Comparison of ENCODE assay signal across 33 cellular contexts in genomic region chr10:124888262-124888661, GRCh38.
"Had no signal": no experiment of that assay in that cellular context is flagged by ENCODE, and none has a peak within 500 bp of the region (broad histone marks: within the 10 kb centered on the region; RNA-seq: fewer than 3 reads in every experiment).

No MANE protein-coding gene starts in this region.

- H3K27me3 Mint-ChIP-seq: activated CD4-positive, alpha-beta memory T cell treated with anti-CD3 and anti-CD28 coated beads for 36 hours; brain had no signal

- H3K36me3 ChIP-seq: adrenal gland, SJSA1 had no signal

- H3K4me1 ChIP-seq: adrenal gland, SJSA1 had no signal

- H3K27ac ChIP-seq: adrenal gland, KMS-11, SJSA1 had no signal

- H3K4me1 Mint-ChIP-seq: activated B cell treated with CpG ODN at 0.5 μM for 24 hours had no signal

- H3K9me3 ChIP-seq: adrenal gland, SJSA1, SK-N-SH had no signal

- DNase-seq: activated B cell treated with CpG ODN at 0.5 μM for 24 hours; activated CD4-positive, alpha-beta memory T cell treated with anti-CD3 and anti-CD28 coated beads for 36 hours; activated CD4-positive, alpha-beta T cell treated with anti-CD3 and anti-CD28 coated beads for 4 hours; activated CD4-positive, alpha-beta T cell treated with anti-CD3 and anti-CD28 coated beads, Interleukin-2, amount 50 U/mL, for 1 hour; activated CD4-positive, CD25-positive, alpha-beta regulatory T cell treated with anti-CD3 and anti-CD28 coated beads, Interleukin-2, amount 50 U/mL, for 72 hours; activated CD8-positive, alpha-beta memory T cell treated with anti-CD3 and anti-CD28 coated beads, Interleukin-2, amount 50 U/mL, for 4 hours; activated gamma-delta T cell treated with Interleukin-2 at 50 U/mL for 16 hours; activated naive CD4-positive, alpha-beta T cell treated with anti-CD3 and anti-CD28 coated beads for 36 hours; activated T-cell treated with anti-CD3 and anti-CD28 coated beads for 4 hours; activated T-cell treated with anti-CD3 and anti-CD28 coated beads, Interleukin-2, amount 50 U/mL, for 4 hours; adrenal gland; anterior cingulate cortex; caudate nucleus; MM.1S; MV-4-11; NCI-H1092; NCI-H1436 treated with DMSO at 0.1 percent for 48 hours; NCI-H1694 treated with DMSO at 0.1 percent for 48 hours; NCI-H2029; NCI-H345; NCI-H524 treated with DMSO at 0.1 percent for 48 hours; RPMI8226; SHP77 treated with DMSO at 0.1 percent for 48 hours; SK-N-SH had no signal

- H3K9me3 Mint-ChIP-seq: activated B cell treated with CpG ODN at 0.5 μM for 24 hours; activated CD4-positive, alpha-beta memory T cell treated with anti-CD3 and anti-CD28 coated beads for 36 hours; activated naive CD4-positive, alpha-beta T cell treated with anti-CD3 and anti-CD28 coated beads for 36 hours; activated naive CD4-positive, alpha-beta T cell treated with anti-CD3 and anti-CD28 coated beads, Interleukin-2, amount 50 U/mL, for 72 hours; activated T-cell treated with anti-CD3 and anti-CD28 coated beads, Interleukin-2, amount 50 U/mL, for 4 hours; activated T-helper 1 cell treated with anti-CD3 and anti-CD28 coated beads, Interleukin-12 subunit alpha, Interleukin-12 subunit beta, Interleukin-2, Interleukin-4 antibody, amounts not matched to agents 30 ng/mL and 10 ng/mL and 1 ng/mL, durations not matched to agents 14 hours and 24 hours and 36 hours; brain; T-helper 1 cell treated with Interleukin-12 subunit alpha and Interleukin-12 subunit beta and Interleukin-4 antibody, amounts not matched to agents 30 μg/mL and 1 μg/mL, for 36 hours; T-helper 2 cell treated with Interferon-gamma antibody and Interleukin-4, amounts not matched to agents 5 μg/mL and 100 μg/mL, for 36 hours had no signal

- H3K27ac Mint-ChIP-seq: activated B cell treated with CpG ODN at 0.5 μM for 24 hours; activated CD4-positive, alpha-beta memory T cell treated with anti-CD3 and anti-CD28 coated beads for 36 hours; activated naive CD4-positive, alpha-beta T cell treated with anti-CD3 and anti-CD28 coated beads for 36 hours; activated naive CD4-positive, alpha-beta T cell treated with anti-CD3 and anti-CD28 coated beads, Interleukin-2, amount 50 U/mL, for 72 hours; activated T-helper 1 cell treated with anti-CD3 and anti-CD28 coated beads, Interleukin-12 subunit alpha, Interleukin-12 subunit beta, Interleukin-2, Interleukin-4 antibody, amounts not matched to agents 30 ng/mL and 10 ng/mL and 1 ng/mL, durations not matched to agents 14 hours and 24 hours and 36 hours; brain; T-helper 1 cell treated with Interleukin-12 subunit alpha and Interleukin-12 subunit beta and Interleukin-4 antibody, amounts not matched to agents 30 μg/mL and 1 μg/mL, for 36 hours; T-helper 2 cell treated with Interferon-gamma antibody and Interleukin-4, amounts not matched to agents 5 μg/mL and 100 μg/mL, for 36 hours had no signal

- ATAC-seq: activated T-cell treated with anti-CD3 and anti-CD28 coated beads, Interleukin-2, amount 50 U/mL, for 4 hours; Panc1 had no signal

- H3K4me3 Mint-ChIP-seq: activated B cell treated with CpG ODN at 0.5 μM for 24 hours; activated CD4-positive, alpha-beta memory T cell treated with anti-CD3 and anti-CD28 coated beads for 36 hours; activated naive CD4-positive, alpha-beta T cell treated with anti-CD3 and anti-CD28 coated beads for 36 hours; activated T-cell treated with anti-CD3 and anti-CD28 coated beads, Interleukin-2, amount 50 U/mL, for 4 hours; activated T-helper 1 cell treated with anti-CD3 and anti-CD28 coated beads, Interleukin-12 subunit alpha, Interleukin-12 subunit beta, Interleukin-2, Interleukin-4 antibody, amounts not matched to agents 30 ng/mL and 10 ng/mL and 1 ng/mL, durations not matched to agents 14 hours and 24 hours and 36 hours; brain; T-helper 1 cell treated with Interleukin-12 subunit alpha and Interleukin-12 subunit beta and Interleukin-4 antibody, amounts not matched to agents 30 μg/mL and 1 μg/mL, for 36 hours; T-helper 2 cell treated with Interferon-gamma antibody and Interleukin-4, amounts not matched to agents 5 μg/mL and 100 μg/mL, for 36 hours had no signal

- H3K36me3 Mint-ChIP-seq: activated CD4-positive, alpha-beta memory T cell treated with anti-CD3 and anti-CD28 coated beads for 36 hours; activated naive CD4-positive, alpha-beta T cell treated with anti-CD3 and anti-CD28 coated beads, Interleukin-2, amount 50 U/mL, for 72 hours; brain had no signal

- FAIRE-seq: bronchial epithelial cell had no signal

- H3K4me3 ChIP-seq: adrenal gland, SJSA1 had no signal

- H3K27me3 ChIP-seq: adrenal gland, SJSA1 had no signal
